Comparison of ENCODE assay signal across 1 cellular context in the genomic region with DNA sequence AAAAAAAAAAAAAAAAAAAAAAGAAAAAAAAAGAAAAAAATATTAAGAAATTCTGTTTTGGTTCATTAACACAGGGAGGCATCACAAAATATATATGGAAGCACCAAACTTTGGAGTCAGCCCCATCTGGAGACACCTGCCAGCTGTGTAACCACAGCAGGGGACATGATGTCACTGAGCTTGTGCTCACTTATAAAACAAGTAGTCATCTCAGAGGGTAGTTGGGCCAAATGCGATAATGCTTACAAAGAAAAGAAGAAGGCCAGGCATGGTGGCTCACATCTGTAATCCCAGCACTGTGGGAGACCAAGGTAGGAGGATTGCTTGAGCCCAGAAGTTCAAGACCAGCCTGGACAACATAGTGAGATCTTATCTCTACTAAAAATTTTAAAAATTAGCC.
A peak's percentile ranks its signal among the peaks of the same experiment; 100 is the strongest.
TF ChIP-seq lines count a peak whose summit lies in the region.

No MANE protein-coding gene starts in this region.

TF ChIP-seq in HEK293, 187 proteins besides CTCF, POLR2A, EP300 and RAD21 (continued from another document and continues in another):
- TF ChIP-seq, protein P1, sequence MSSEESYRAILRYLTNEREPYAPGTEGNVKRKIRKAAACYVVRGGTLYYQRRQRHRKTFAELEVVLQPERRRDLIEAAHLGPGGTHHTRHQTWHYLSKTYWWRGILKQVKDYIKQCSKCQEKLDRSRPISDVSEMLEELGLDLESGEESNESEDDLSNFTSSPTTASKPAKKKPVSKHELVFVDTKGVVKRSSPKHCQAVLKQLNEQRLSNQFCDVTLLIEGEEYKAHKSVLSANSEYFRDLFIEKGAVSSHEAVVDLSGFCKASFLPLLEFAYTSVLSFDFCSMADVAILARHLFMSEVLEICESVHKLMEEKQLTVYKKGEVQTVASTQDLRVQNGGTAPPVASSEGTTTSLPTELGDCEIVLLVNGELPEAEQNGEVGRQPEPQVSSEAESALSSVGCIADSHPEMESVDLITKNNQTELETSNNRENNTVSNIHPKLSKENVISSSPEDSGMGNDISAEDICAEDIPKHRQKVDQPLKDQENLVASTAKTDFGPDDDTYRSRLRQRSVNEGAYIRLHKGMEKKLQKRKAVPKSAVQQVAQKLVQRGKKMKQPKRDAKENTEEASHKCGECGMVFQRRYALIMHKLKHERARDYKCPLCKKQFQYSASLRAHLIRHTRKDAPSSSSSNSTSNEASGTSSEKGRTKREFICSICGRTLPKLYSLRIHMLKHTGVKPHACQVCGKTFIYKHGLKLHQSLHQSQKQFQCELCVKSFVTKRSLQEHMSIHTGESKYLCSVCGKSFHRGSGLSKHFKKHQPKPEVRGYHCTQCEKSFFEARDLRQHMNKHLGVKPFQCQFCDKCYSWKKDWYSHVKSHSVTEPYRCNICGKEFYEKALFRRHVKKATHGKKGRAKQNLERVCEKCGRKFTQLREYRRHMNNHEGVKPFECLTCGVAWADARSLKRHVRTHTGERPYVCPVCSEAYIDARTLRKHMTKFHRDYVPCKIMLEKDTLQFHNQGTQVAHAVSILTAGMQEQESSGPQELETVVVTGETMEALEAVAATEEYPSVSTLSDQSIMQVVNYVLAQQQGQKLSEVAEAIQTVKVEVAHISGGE (tag by site-specific recombination; conservative IDR thresholded peaks at IDR 0.05; ENCODE audit: low read depth) = no peak
- TF ChIP-seq ZNF747 (tag by site-specific recombination; IDR thresholded peaks at IDR 0.05) = no peak
- TF ChIP-seq, protein P2, sequence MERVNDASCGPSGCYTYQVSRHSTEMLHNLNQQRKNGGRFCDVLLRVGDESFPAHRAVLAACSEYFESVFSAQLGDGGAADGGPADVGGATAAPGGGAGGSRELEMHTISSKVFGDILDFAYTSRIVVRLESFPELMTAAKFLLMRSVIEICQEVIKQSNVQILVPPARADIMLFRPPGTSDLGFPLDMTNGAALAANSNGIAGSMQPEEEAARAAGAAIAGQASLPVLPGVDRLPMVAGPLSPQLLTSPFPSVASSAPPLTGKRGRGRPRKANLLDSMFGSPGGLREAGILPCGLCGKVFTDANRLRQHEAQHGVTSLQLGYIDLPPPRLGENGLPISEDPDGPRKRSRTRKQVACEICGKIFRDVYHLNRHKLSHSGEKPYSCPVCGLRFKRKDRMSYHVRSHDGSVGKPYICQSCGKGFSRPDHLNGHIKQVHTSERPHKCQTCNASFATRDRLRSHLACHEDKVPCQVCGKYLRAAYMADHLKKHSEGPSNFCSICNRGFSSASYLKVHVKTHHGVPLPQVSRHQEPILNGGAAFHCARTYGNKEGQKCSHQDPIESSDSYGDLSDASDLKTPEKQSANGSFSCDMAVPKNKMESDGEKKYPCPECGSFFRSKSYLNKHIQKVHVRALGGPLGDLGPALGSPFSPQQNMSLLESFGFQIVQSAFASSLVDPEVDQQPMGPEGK (tag by site-specific recombination; IDR thresholded peaks at IDR 0.05) = no peak
- TF ChIP-seq ZNF561 (tag by site-specific recombination; IDR thresholded peaks at IDR 0.05; ENCODE audit: borderline replicate concordance) = no peak
- TF ChIP-seq, protein P3, sequence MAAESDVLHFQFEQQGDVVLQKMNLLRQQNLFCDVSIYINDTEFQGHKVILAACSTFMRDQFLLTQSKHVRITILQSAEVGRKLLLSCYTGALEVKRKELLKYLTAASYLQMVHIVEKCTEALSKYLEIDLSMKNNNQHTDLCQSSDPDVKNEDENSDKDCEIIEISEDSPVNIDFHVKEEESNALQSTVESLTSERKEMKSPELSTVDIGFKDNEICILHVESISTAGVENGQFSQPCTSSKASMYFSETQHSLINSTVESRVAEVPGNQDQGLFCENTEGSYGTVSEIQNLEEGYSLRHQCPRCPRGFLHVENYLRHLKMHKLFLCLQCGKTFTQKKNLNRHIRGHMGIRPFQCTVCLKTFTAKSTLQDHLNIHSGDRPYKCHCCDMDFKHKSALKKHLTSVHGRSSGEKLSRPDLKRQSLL (tag by site-specific recombination; IDR thresholded peaks at IDR 0.05) = no peak
- TF ChIP-seq ZNF555 (tag by site-specific recombination; conservative IDR thresholded peaks at IDR 0.05) = no peak
- TF ChIP-seq, protein P4, sequence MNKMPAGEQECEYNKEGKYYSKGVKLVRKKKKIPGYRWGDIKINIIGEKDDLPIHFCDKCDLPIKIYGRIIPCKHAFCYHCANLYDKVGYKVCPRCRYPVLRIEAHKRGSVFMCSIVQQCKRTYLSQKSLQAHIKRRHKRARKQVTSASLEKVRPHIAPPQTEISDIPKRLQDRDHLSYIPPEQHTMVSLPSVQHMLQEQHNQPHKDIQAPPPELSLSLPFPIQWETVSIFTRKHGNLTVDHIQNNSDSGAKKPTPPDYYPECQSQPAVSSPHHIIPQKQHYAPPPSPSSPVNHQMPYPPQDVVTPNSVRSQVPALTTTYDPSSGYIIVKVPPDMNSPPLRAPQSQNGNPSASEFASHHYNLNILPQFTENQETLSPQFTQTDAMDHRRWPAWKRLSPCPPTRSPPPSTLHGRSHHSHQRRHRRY (tag by site-specific recombination; IDR thresholded peaks at IDR 0.05) = no peak
- no peak for TF ChIP-seq YY1 (tag by site-specific recombination; IDR thresholded peaks at IDR 0.05)
- no peak for TF ChIP-seq ZNF530 (tag by site-specific recombination; IDR thresholded peaks at IDR 0.05; ENCODE audit: low read depth)
- TF ChIP-seq ZNF571 (tag by site-specific recombination; IDR thresholded peaks at IDR 0.05) = no peak
- no peak for TF ChIP-seq ZNF157 (tag by site-specific recombination; IDR thresholded peaks at IDR 0.05)
- TF ChIP-seq TRIM28 (IDR thresholded peaks at IDR 0.05; ENCODE audit: borderline replicate concordance, low read length) = no peak
- TF ChIP-seq, protein P5, sequence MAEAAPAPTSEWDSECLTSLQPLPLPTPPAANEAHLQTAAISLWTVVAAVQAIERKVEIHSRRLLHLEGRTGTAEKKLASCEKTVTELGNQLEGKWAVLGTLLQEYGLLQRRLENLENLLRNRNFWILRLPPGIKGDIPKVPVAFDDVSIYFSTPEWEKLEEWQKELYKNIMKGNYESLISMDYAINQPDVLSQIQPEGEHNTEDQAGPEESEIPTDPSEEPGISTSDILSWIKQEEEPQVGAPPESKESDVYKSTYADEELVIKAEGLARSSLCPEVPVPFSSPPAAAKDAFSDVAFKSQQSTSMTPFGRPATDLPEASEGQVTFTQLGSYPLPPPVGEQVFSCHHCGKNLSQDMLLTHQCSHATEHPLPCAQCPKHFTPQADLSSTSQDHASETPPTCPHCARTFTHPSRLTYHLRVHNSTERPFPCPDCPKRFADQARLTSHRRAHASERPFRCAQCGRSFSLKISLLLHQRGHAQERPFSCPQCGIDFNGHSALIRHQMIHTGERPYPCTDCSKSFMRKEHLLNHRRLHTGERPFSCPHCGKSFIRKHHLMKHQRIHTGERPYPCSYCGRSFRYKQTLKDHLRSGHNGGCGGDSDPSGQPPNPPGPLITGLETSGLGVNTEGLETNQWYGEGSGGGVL (tag by site-specific recombination; IDR thresholded peaks at IDR 0.05) = no peak
- TF ChIP-seq GLIS1 (tag by site-specific recombination; IDR thresholded peaks at IDR 0.05) = peak; percentile 91
- TF ChIP-seq, protein P6, sequence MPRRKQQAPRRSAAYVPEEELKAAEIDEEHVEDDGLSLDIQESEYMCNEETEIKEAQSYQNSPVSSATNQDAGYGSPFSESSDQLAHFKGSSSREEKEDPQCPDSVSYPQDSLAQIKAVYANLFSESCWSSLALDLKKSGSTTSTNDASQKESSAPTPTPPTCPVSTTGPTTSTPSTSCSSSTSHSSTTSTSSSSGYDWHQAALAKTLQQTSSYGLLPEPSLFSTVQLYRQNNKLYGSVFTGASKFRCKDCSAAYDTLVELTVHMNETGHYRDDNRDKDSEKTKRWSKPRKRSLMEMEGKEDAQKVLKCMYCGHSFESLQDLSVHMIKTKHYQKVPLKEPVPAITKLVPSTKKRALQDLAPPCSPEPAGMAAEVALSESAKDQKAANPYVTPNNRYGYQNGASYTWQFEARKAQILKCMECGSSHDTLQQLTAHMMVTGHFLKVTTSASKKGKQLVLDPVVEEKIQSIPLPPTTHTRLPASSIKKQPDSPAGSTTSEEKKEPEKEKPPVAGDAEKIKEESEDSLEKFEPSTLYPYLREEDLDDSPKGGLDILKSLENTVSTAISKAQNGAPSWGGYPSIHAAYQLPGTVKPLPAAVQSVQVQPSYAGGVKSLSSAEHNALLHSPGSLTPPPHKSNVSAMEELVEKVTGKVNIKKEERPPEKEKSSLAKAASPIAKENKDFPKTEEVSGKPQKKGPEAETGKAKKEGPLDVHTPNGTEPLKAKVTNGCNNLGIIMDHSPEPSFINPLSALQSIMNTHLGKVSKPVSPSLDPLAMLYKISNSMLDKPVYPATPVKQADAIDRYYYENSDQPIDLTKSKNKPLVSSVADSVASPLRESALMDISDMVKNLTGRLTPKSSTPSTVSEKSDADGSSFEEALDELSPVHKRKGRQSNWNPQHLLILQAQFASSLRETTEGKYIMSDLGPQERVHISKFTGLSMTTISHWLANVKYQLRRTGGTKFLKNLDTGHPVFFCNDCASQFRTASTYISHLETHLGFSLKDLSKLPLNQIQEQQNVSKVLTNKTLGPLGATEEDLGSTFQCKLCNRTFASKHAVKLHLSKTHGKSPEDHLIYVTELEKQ (tag by site-specific recombination; IDR thresholded peaks at IDR 0.05; ENCODE audit: borderline replicate concordance) = no peak
- TF ChIP-seq, protein P7, sequence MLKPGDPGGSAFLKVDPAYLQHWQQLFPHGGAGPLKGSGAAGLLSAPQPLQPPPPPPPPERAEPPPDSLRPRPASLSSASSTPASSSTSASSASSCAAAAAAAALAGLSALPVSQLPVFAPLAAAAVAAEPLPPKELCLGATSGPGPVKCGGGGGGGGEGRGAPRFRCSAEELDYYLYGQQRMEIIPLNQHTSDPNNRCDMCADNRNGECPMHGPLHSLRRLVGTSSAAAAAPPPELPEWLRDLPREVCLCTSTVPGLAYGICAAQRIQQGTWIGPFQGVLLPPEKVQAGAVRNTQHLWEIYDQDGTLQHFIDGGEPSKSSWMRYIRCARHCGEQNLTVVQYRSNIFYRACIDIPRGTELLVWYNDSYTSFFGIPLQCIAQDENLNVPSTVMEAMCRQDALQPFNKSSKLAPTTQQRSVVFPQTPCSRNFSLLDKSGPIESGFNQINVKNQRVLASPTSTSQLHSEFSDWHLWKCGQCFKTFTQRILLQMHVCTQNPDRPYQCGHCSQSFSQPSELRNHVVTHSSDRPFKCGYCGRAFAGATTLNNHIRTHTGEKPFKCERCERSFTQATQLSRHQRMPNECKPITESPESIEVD (tag by site-specific recombination; IDR thresholded peaks at IDR 0.05) = no peak
- no peak for TF ChIP-seq ZNF184 (tag by site-specific recombination; IDR thresholded peaks at IDR 0.05)
- TF ChIP-seq ZNF2 (tag by site-specific recombination; IDR thresholded peaks at IDR 0.05) = no peak
- peak; percentile 24; the same call in 1 of the 2 replicates for TF ChIP-seq OSR2 (tag by site-specific recombination; IDR thresholded peaks at IDR 0.05)
- peak; percentile 38; the same call in 1 of the 2 replicates for TF ChIP-seq ZBTB21 (tag by site-specific recombination; IDR thresholded peaks at IDR 0.05)
- TF ChIP-seq, protein P8, sequence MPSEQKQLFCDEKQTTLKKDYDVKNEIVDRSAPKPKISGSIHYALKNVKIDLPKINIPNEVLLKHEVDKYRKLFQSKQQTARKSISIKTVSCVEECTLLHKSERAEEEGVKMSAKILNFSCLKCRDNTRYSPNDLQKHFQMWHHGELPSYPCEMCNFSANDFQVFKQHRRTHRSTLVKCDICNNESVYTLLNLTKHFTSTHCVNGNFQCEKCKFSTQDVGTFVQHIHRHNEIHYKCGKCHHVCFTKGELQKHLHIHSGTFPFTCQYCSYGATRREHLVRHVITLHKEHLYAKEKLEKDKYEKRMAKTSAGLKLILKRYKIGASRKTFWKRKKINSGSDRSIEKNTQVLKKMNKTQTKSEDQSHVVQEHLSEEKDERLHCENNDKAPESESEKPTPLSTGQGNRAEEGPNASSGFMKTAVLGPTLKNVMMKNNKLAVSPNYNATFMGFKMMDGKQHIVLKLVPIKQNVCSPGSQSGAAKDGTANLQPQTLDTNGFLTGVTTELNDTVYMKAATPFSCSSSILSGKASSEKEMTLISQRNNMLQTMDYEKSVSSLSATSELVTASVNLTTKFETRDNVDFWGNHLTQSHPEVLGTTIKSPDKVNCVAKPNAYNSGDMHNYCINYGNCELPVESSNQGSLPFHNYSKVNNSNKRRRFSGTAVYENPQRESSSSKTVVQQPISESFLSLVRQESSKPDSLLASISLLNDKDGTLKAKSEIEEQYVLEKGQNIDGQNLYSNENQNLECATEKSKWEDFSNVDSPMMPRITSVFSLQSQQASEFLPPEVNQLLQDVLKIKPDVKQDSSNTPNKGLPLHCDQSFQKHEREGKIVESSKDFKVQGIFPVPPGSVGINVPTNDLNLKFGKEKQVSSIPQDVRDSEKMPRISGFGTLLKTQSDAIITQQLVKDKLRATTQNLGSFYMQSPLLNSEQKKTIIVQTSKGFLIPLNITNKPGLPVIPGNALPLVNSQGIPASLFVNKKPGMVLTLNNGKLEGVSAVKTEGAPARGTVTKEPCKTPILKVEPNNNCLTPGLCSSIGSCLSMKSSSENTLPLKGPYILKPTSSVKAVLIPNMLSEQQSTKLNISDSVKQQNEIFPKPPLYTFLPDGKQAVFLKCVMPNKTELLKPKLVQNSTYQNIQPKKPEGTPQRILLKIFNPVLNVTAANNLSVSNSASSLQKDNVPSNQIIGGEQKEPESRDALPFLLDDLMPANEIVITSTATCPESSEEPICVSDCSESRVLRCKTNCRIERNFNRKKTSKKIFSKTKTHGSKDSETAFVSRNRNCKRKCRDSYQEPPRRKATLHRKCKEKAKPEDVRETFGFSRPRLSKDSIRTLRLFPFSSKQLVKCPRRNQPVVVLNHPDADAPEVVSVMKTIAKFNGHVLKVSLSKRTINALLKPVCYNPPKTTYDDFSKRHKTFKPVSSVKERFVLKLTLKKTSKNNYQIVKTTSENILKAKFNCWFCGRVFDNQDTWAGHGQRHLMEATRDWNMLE (tag by site-specific recombination; conservative IDR thresholded peaks at IDR 0.05; ENCODE audit: low read depth) = no peak
- no peak for TF ChIP-seq SP3 (tag by site-specific recombination; IDR thresholded peaks at IDR 0.05)
- TF ChIP-seq ZNF24 (tag by site-specific recombination; IDR thresholded peaks at IDR 0.05) = no peak
- TF ChIP-seq, protein P9, sequence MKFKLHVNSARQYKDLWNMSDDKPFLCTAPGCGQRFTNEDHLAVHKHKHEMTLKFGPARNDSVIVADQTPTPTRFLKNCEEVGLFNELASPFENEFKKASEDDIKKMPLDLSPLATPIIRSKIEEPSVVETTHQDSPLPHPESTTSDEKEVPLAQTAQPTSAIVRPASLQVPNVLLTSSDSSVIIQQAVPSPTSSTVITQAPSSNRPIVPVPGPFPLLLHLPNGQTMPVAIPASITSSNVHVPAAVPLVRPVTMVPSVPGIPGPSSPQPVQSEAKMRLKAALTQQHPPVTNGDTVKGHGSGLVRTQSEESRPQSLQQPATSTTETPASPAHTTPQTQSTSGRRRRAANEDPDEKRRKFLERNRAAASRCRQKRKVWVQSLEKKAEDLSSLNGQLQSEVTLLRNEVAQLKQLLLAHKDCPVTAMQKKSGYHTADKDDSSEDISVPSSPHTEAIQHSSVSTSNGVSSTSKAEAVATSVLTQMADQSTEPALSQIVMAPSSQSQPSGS (tag by site-specific recombination; IDR thresholded peaks at IDR 0.05; ENCODE audit: low read depth) = no peak
- TF ChIP-seq ZNF140 (tag by site-specific recombination; IDR thresholded peaks at IDR 0.05) = no peak
